10 cellular contexts compared by ENCODE assay signal in the genomic region with DNA sequence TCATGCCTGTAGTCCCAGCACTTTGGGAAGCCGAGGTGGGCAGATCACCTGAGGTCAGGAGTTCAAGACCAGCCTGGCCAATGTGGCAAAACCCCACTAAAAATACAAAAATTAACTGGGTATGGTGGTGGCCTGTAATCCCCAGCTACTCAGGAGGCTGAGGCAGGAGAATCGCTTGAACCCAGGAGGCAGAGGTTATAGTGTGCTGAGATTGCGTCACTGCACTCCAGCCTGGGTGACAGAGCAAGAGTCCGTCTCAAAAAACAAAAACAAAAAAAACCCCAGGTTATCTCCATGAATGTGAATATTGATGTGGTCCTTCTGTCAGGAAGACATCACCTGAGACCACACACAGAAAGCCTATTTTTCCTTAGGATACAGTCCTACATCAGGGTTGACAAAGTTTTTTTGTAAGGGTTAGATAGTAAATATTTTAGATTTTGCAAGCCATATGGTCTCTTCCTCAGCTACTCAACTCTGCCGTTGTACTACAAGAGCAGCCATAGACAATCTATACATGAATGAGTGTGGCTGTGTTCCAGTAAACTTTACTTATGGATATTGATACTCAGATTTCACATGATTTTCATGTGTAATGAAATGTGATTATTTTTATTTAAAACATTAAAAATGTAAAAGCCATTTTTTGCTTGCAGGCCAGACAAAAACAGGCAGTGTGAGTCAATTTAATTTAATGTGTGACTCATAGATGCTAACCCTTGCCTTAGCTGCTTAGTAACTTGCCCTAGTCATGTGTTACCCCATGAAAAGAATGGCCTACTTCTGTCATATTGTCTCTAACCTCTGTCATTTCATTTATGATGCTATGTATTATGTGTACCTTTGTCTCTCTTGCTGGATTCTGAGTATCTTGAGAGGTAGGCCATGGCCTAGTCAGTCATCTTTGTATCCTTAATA.
A peak's percentile ranks its signal among the peaks of the same experiment; 100 is the strongest.
DNase-seq lines count a peak whose midpoint lies in the region; ATAC-seq, FAIRE-seq and TF ChIP-seq lines count a peak whose summit lies in the region.
"Had no signal": no experiment of that assay in that cellular context is flagged by ENCODE, and none has a peak within 500 bp of the region (broad histone marks: within the 10 kb centered on the region; RNA-seq: fewer than 3 reads in every experiment).

No MANE protein-coding gene starts in this region.

- peaks cover 6% of the 10 kb centered on the region for H3K36me3 ChIP-seq in mammary epithelial cell (ENCODE audit: insufficient read depth, low read length)

- H3K4me1 ChIP-seq in A549 (peaks cover 27% of the 10 kb centered on the region), mammary epithelial cell (ENCODE audit: insufficient read depth, low read length) (peaks cover 32% of the 10 kb centered on the region)

- H3K79me2 ChIP-seq in mammary epithelial cell (ENCODE audit: insufficient read depth, low read length), result peaks cover 78% of the 10 kb centered on the region

- no peak for TF ChIP-seq EP300 in A549 (IDR thresholded peaks at IDR 0.05)

- ATAC-seq in A549, result peak; percentile 85 to 88

- dilution Hi-C loops in mammary epithelial cell (cut with HindIII; ENCODE audit: low sequenced_read_pairs), result no loop called here

- no peak for TF ChIP-seq POLR2A in A549 (IDR thresholded peaks at IDR 0.05; ENCODE audit: low read length)

- FAIRE-seq in A549 (lab: Jason Lieb, UNC), result no peak

- H3K4me3 ChIP-seq in A549 (no peak overlapping the region), mammary epithelial cell (replicated peaks in 1 of 3; ENCODE audit: insufficient read depth in 1 of 3, low read depth in 2 of 3, low read length in 3 of 3) (no peak overlapping the region)

- no TSS peak for BruUV-seq in mammary epithelial cell (replicated peaks; lab: Mats Ljungman, UMichigan)

- peak overlapping the region; percentile 25 for H3K9ac ChIP-seq in mammary epithelial cell (ENCODE audit: insufficient read depth, low read length)

- WGBS in A549 (ENCODE audit: missing lambda C conversion rate), result 72% methylated on average over 5 of the region's 5 CpGs
- WGBS in mammary epithelial cell (ENCODE audit: low coverage, missing lambda C conversion rate), result 82% methylated on average over 5 of the region's 5 CpGs

- TF ChIP-seq CTCF in A549 (IDR thresholded peaks at IDR 0.05), result no peak
- no peak for TF ChIP-seq CTCF in mammary epithelial cell (conservative IDR thresholded peaks at IDR 0.05 in 1 of 2, IDR thresholded peaks at IDR 0.05 in 1 of 2; ENCODE audit: extremely low read depth in 1 of 2, insufficient read depth in 1 of 2, low read depth in 1 of 2, low read length in 2 of 2)

- CTCF ChIA-PET in A549 (lab: Yijun Ruan, JAX), result no interaction called here
- CTCF ChIA-PET in mammary epithelial cell (lab: Charles Lee; ENCODE audit: low non-redundant PET), result interaction anchor here (0.6 to 0.7 kb wide), 2 partner anchors 17 to 190 kb away, joined by 5 to 7 read pairs; no protein-coding TSS in a partner anchor

- peak overlapping the region; percentile 55 for H3K4me2 ChIP-seq in A549
- peak overlapping the region; percentile 51 for H3K4me2 ChIP-seq in mammary epithelial cell (ENCODE audit: insufficient read depth, low read depth, low read length)

- no peaks in the 10 kb centered on the region for H4K20me1 ChIP-seq in mammary epithelial cell (ENCODE audit: insufficient read depth, low read length)

- H3K27me3 ChIP-seq in mammary epithelial cell (ENCODE audit: insufficient read depth, low read length), result no peaks in the 10 kb centered on the region

- no peak for TF ChIP-seq RAD21 in A549 (conservative IDR thresholded peaks at IDR 0.05 in 1 of 2, IDR thresholded peaks at IDR 0.05 in 1 of 2)

- no peak overlapping the region for H2AFZ ChIP-seq in mammary epithelial cell (ENCODE audit: low read depth, low read length)

- intact Hi-C loops in mammary epithelial cell (cut with micrococcal nuclease), result no loop called here

- peak overlapping the region; percentile 63 to 83; a peak in 5 of 6 replicates for H3K27ac ChIP-seq in A549
- H3K27ac ChIP-seq in mammary epithelial cell (ENCODE audit: insufficient read depth, low read depth, low read length), result peak overlapping the region; percentile 69

- H3K9me3 ChIP-seq in A549, result no peaks in the 10 kb centered on the region
- H3K9me3 ChIP-seq in mammary epithelial cell (replicated peaks; ENCODE audit: insufficient read depth, low read length), result no peaks in the 10 kb centered on the region

- in situ Hi-C loops in mammary epithelial cell (cut with MboI; ENCODE audit: low sequenced_read_pairs in 2 of 2), result no loop called here

- POLR2A ChIA-PET in A549 (lab: Yijun Ruan, JAX), result no interaction called here

- DNase-seq in A549 (ENCODE audit: low read depth in 1 of 2, low spot score in 1 of 2), result peak; percentile 25 to 52
- DNase-seq in HT1080 (ENCODE audit: low read depth), result peak; percentile 82
- peak; percentile 80 for DNase-seq in mammary epithelial cell
- DNase-seq in lung microvascular endothelial cell (ENCODE audit: low read depth in 2 of 2), result peak; percentile 58 to 88
- no peak for DNase-seq in NCI-H128 (lab: John Stamatoyannopoulos, UW; ENCODE audit: unreplicated experiment)
- DNase-seq in stimulated activated CD4-positive, alpha-beta T cell treated with anti-CD3 and anti-CD28 coated beads, Interleukin-2, amount 100 ng/mL, for 24 hours, result no peak
- DNase-seq in NCI-H2171 (lab: John Stamatoyannopoulos, UW), result no peak
- DNase-seq in NCI-H82 treated with DMSO at 0.1 percent for 48 hours (lab: John Stamatoyannopoulos, UW; ENCODE audit: unreplicated experiment), result no peak
- DNase-seq: activated CD4-positive, alpha-beta T cell treated with anti-CD3 and anti-CD28 coated beads for 4 hours; CD4-positive, alpha-beta T cell had no signal

TF ChIP-seq in A549, 52 proteins besides CTCF, POLR2A, EP300 and RAD21:
- TF ChIP-seq JUNB (IDR thresholded peaks at IDR 0.05) (peak; percentile 53), EHMT2 (IDR thresholded peaks at IDR 0.05; ENCODE audit: low read depth) (no peak), EHF (CRISPR knock-in tag; IDR thresholded peaks at IDR 0.05) (no peak), CEBPB (IDR thresholded peaks at IDR 0.05) (peak in 1 of 2 experiments; percentile 45; a peak in 1 of 4 replicates), SMC3 (IDR thresholded peaks at IDR 0.05) (no peak), FOSL2 (IDR thresholded peaks at IDR 0.05) (peak; percentile 42; the same call in 1 of the 2 replicates), FOSL2 (CRISPR knock-in tag; IDR thresholded peaks at IDR 0.05) (peak; percentile 82)
- TF ChIP-seq, protein P1, sequence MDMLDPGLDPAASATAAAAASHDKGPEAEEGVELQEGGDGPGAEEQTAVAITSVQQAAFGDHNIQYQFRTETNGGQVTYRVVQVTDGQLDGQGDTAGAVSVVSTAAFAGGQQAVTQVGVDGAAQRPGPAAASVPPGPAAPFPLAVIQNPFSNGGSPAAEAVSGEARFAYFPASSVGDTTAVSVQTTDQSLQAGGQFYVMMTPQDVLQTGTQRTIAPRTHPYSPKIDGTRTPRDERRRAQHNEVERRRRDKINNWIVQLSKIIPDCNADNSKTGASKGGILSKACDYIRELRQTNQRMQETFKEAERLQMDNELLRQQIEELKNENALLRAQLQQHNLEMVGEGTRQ (IDR thresholded peaks at IDR 0.05), result no peak

Comparison
In these comparisons a context has a peak if more than half of its experiments do, and no peak if none do; other contexts are left out.
1. DNase-seq: peak in A549 (2 of 2), HT1080 (single experiment), mammary epithelial cell (single experiment) and lung microvascular endothelial cell (2 of 2); none in NCI-H128 (single experiment), stimulated activated CD4-positive, alpha-beta T cell treated with anti-CD3 and anti-CD28 coated beads, Interleukin-2, amount 100 ng/mL, for 24 hours (0 of 2), NCI-H2171 (single experiment) and NCI-H82 treated with DMSO at 0.1 percent for 48 hours (single experiment).